In genomic region chr1:241228339-241228738, GRCh38 we compare ENCODE assay signal across 22 cellular contexts.
DNase-seq lines count a peak whose midpoint lies in the region; ATAC-seq, FAIRE-seq and TF ChIP-seq lines count a peak whose summit lies in the region.
"Had no signal": no experiment of that assay in that cellular context is flagged by ENCODE, and none has a peak within 500 bp of the region (broad histone marks: within the 10 kb centered on the region; RNA-seq: fewer than 3 reads in every experiment).

No MANE protein-coding gene starts in this region.

- TF ChIP-seq CTCF in VCaP (conservative IDR thresholded peaks at IDR 0.05) (no peak), mucosa of descending colon (IDR thresholded peaks at IDR 0.05) (no peak)

- H3K4me1 ChIP-seq in mucosa of descending colon (ENCODE audit: low read depth): peaks cover 10% of the 10 kb centered on the region
- H3K4me1 ChIP-seq: A549; BLaER1 treated with 17β-estradiol and CSF1 and Interleukin-3, amounts not matched to agents 10 nM and 100 nM; Caco-2 had no signal

- no peak overlapping the region for H3K4me3 ChIP-seq in mucosa of descending colon
- H3K4me3 ChIP-seq: A549; BLaER1 treated with 17β-estradiol and CSF1 and Interleukin-3, amounts not matched to agents 10 nM and 100 nM; GM12878 had no signal

- peak; percentile 21 for FAIRE-seq in islet of Langerhans (lab: Jason Lieb, UNC)
- FAIRE-seq: A549, D721Med, GM12878, GM12892, GM18507 had no signal

- ATAC-seq in mucosa of descending colon (peak; percentile 71), HG03442 (IDR thresholded peaks at IDR 0.05; ENCODE audit: unreplicated experiment) (no peak)
- ATAC-seq: A549; CD8-positive, alpha-beta T cell; GM12878 had no signal

- DNase-seq in mucosa of descending colon (peak in 1 of 3 donors; percentile 10), NCI-H2171 (lab: John Stamatoyannopoulos, UW) (no peak), NCI-H1417 treated with DMSO at 0.1 percent for 48 hours (lab: John Stamatoyannopoulos, UW) (no peak)
- DNase-seq: AML-193; Caco-2; Calu3; CD4-positive, alpha-beta T cell; CD8-positive, alpha-beta T cell; DND-41; EL; GDM1 had no signal

- no peaks in the 10 kb centered on the region for H3K36me3 ChIP-seq in mucosa of descending colon (ENCODE audit: low read depth)
- H3K36me3 ChIP-seq: BLaER1 treated with 17β-estradiol and CSF1 and Interleukin-3, amounts not matched to agents 10 nM and 100 nM had no signal

- intact Hi-C loops in mucosa of descending colon (cut with DNase I, micrococcal nuclease): no loop called here

- peak overlapping the region; percentile 85 for H3K27ac ChIP-seq in VCaP
- H3K27ac ChIP-seq: 22Rv1; A549; BLaER1 treated with 17β-estradiol and CSF1 and Interleukin-3, amounts not matched to agents 10 nM and 100 nM; C4-2B had no signal

- no peaks in the 10 kb centered on the region for H3K9me3 ChIP-seq in mucosa of descending colon
- H3K9me3 ChIP-seq: A549; BLaER1 treated with 17β-estradiol and CSF1 and Interleukin-3, amounts not matched to agents 10 nM and 100 nM; Caco-2 had no signal
